ENCODE assay signal across 1 cellular context in genomic region chr20:63645218-63645617, GRCh38.
TF ChIP-seq lines count a peak whose summit lies in the region.

No MANE protein-coding gene starts in this region.

TF ChIP-seq in GM12878, 131 proteins besides CTCF, POLR2A, EP300 and RAD21:
- TF ChIP-seq REST (IDR thresholded peaks at IDR 0.05; ENCODE audit: low read depth, low read length), result 0 out of 2 replicates have a peak, but pooled peaks have one; percentile 75
- no peak for TF ChIP-seq ZZZ3 (IDR thresholded peaks at IDR 0.05; ENCODE audit: control insufficient read depth, insufficient read length, low read depth)
